Comparison of ENCODE assay signal across 8 cellular contexts in the genomic region with DNA sequence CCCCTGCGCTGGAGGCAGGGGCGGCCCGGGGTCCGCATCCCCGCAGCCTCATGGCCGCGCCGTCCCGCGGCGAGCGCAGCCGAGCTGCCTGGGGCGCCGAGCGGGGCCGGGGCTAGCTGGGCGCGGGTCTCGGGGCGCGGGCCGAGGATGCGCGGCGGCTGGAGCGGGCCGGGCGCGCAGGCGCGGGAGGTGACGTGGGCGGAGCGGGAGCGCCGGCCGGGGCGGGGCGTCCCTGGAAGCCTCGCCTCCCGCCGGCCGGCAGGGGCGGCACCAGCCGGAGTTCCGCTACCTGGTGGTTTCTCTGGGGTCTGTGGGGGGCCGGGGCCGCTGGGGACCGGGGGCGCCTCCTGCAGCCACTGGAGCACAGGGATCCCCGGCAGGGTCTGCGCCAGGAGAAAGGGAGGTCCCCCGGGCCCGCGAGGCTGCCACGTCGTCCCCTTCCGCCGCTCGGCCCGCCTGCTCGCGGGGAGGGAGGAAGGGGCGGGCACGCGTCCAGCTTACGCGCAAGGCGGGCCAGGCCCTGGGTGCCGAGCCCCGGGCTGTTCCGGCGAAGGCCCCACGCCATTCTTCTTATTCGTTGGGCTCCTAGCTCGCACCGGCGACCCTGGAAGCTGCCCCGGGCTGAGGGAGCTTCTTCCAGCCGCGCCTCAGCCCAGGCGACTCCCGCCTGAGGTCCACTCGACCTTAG. TPM values are rescaled to one million over a fixed set of nuclear protein-coding genes. Genes with fewer than 3 reads are reported as not detected.
DNase-seq lines count a peak whose midpoint lies in the region; TF ChIP-seq lines count a peak whose summit lies in the region.

A gene with protein sequence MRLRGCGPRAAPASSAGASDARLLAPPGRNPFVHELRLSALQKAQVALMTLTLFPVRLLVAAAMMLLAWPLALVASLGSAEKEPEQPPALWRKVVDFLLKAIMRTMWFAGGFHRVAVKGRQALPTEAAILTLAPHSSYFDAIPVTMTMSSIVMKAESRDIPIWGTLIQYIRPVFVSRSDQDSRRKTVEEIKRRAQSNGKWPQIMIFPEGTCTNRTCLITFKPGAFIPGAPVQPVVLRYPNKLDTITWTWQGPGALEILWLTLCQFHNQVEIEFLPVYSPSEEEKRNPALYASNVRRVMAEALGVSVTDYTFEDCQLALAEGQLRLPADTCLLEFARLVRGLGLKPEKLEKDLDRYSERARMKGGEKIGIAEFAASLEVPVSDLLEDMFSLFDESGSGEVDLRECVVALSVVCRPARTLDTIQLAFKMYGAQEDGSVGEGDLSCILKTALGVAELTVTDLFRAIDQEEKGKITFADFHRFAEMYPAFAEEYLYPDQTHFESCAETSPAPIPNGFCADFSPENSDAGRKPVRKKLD (minus strand): TSS at position 168 of the 688 bp plus-strand sequence. CDS start 116 bp downstream, at position 52.

- peak within 1 kb of the TSS; percentile 92 for H3K4me3 Mint-ChIP-seq in activated naive CD8-positive, alpha-beta T cell

- H3K27ac Mint-ChIP-seq in activated naive CD8-positive, alpha-beta T cell, result peak within 1 kb of the TSS; percentile 64

- H3K36me3 Mint-ChIP-seq in activated naive CD8-positive, alpha-beta T cell, result no peaks in the 10 kb centered on the region

- TF ChIP-seq POLR2A in ovary (IDR thresholded peaks at IDR 0.05) (no peak), thyroid gland (IDR thresholded peaks at IDR 0.05) (peak in 1 of 2 donors; percentile 61)

- no peaks in the 10 kb centered on the region for H3K9me3 Mint-ChIP-seq in activated naive CD8-positive, alpha-beta T cell (ENCODE audit: low read depth)

- peak within 1 kb of the TSS; percentile 89 for H3K4me3 ChIP-seq in GM08714 (ENCODE audit: low read length)
- H3K4me3 ChIP-seq in HAP-1, result peak within 1 kb of the TSS; percentile 57
- peak within 1 kb of the TSS; percentile 69 for H3K4me3 ChIP-seq in MG63
- H3K4me3 ChIP-seq in ovary, result peak within 1 kb of the TSS; percentile 68
- peak within 1 kb of the TSS in 2 of 3 donors; percentile 66 to 71 for H3K4me3 ChIP-seq in thyroid gland (replicated peaks in 1 of 3)

- H3K27me3 Mint-ChIP-seq in activated naive CD8-positive, alpha-beta T cell, result no peaks in the 10 kb centered on the region

- no peak for TF ChIP-seq EP300 in ovary (IDR thresholded peaks at IDR 0.05)

- peaks cover 26% of the 10 kb centered on the region for H3K36me3 ChIP-seq in HAP-1 (replicated peaks)
- peaks cover 38% of the 10 kb centered on the region for H3K36me3 ChIP-seq in MG63
- no peaks in the 10 kb centered on the region for H3K36me3 ChIP-seq in ovary
- H3K36me3 ChIP-seq in thyroid gland, result no peaks in the 10 kb centered on the region

- WGBS in ovary, 3 donors, result 1 to 3% (median 2%) methylated on average over 41 to 85 of the region's 85 CpGs
- WGBS in thyroid gland, 2 donors, result 1 to 35% methylated on average over 8 to 24 of the region's 85 CpGs

- DNase-seq in HAP-1 (ENCODE audit: low spot score in 2 of 2) (peak; percentile 75 to 78), MG63 (peak; percentile 87), SKM-1 treated with dmso at 0.1 percent for 144 hours (lab: John Stamatoyannopoulos, UW; ENCODE audit: unreplicated experiment) (peak; percentile 79), head of caudate nucleus (peak in 41 of 42 donors; percentile 24 to 90 (median 80)), ovary (peak; percentile 67 to 86 (median 80)), thyroid gland (peak; percentile 68 to 69)

- peak in 1 of 3 donors; percentile 9 for TF ChIP-seq CTCF in ovary (IDR thresholded peaks at IDR 0.05)
- TF ChIP-seq CTCF in thyroid gland (IDR thresholded peaks at IDR 0.05), result peak in 1 of 6 experiments; percentile 16

- H3K4me1 Mint-ChIP-seq in activated naive CD8-positive, alpha-beta T cell (ENCODE audit: low read depth), result peaks cover 16% of the 10 kb centered on the region

- no peaks in the 10 kb centered on the region for H3K9me3 ChIP-seq in HAP-1
- H3K9me3 ChIP-seq in MG63, result no peaks in the 10 kb centered on the region
- H3K9me3 ChIP-seq in ovary, result no peaks in the 10 kb centered on the region
- H3K9me3 ChIP-seq in thyroid gland, result no peaks in the 10 kb centered on the region

- H3K27ac ChIP-seq in ovary (peak within 1 kb of the TSS; percentile 45 to 64), thyroid gland (peak within 1 kb of the TSS; percentile 66 to 85 (median 81))

- intact Hi-C loops in head of caudate nucleus (cut with DNase I) (no loop called here), ovary (cut with DNase I) (no loop called here), thyroid gland (cut with DNase I) (no loop called here)

- H3K4me1 ChIP-seq in HAP-1 (peaks cover 8% of the 10 kb centered on the region), ovary (ENCODE audit: insufficient read depth) (peaks cover 8% of the 10 kb centered on the region), thyroid gland (peaks cover 3 to 19% of the 10 kb centered on the region in 2 donors)

- H3K27me3 ChIP-seq in HAP-1 (ENCODE audit: low read depth) (no peaks in the 10 kb centered on the region; the same call in 1 of the 2 replicates), MG63 (no peaks in the 10 kb centered on the region), ovary (no peaks in the 10 kb centered on the region), thyroid gland (no peaks in the 10 kb centered on the region)

- in situ Hi-C loops in HAP-1 (cut with MboI; ENCODE audit: low sequenced_read_pairs), result no loop called here

RNA-seq across cellular contexts. Expression of the gene that starts here (rescaled TPM):
- 130 and 166 TPM in 2 replicates for total RNA-seq in MG63 (2014; rRNA removed; shearing (Covaris generic); ENCODE audit: low replicate concordance)
- total RNA-seq in ovary (10 to 100 TPM; 13.0 to 28.2 (median 25.3) TPM), thyroid gland (10 to 100 TPM; 30.9 to 35.7 (median 33.3) TPM)
- polyA plus RNA-seq in ovary, result 10 to 100 TPM; 18.7 to 57.1 TPM

Comparison
In these comparisons a context has a peak if more than half of its experiments do, and no peak if none do; other contexts are left out.
1. Peak in every context shown above with its lines: DNase-seq, H3K4me3 ChIP-seq and H3K27ac ChIP-seq.